ENCODE assay signal across 9 cellular contexts in genomic region chr7:64887756-64888508, GRCh38. TPM values are rescaled to one million over a fixed set of nuclear protein-coding genes. Genes with fewer than 3 reads are reported as not detected.
DNase-seq lines count a peak whose midpoint lies in the region; ATAC-seq and TF ChIP-seq lines count a peak whose summit lies in the region.
"Had no signal": no experiment of that assay in that cellular context is flagged by ENCODE, and none has a peak within 500 bp of the region (broad histone marks: within the 10 kb centered on the region; RNA-seq: fewer than 3 reads in every experiment).

No MANE protein-coding gene starts in this region.

- H3K9me3 ChIP-seq in muscle layer of duodenum (ENCODE audit: control insufficient read depth in 1 of 2, low read length in 2 of 2) (no peaks in the 10 kb centered on the region), thymus (ENCODE audit: control insufficient read depth) (peaks cover 2% of the 10 kb centered on the region)

- H3K4me1 ChIP-seq in muscle layer of duodenum (ENCODE audit: control insufficient read depth in 1 of 2, insufficient read depth in 2 of 2, low read length in 2 of 2) (peaks cover 0 to 34% of the 10 kb centered on the region in 2 donors), thymus (ENCODE audit: control insufficient read depth, insufficient read depth, low read length) (peaks cover 2% of the 10 kb centered on the region)
- H3K4me1 ChIP-seq: BLaER1 treated with 17β-estradiol and CSF1 and Interleukin-3, amounts not matched to agents 10 nM and 100 nM had no signal

- H3K27ac ChIP-seq in muscle layer of duodenum (ENCODE audit: low read length), result no peak overlapping the region
- H3K27ac ChIP-seq in thymus (ENCODE audit: low read depth), result no peak overlapping the region
- H3K27ac ChIP-seq: BLaER1 treated with 17β-estradiol and CSF1 and Interleukin-3, amounts not matched to agents 10 nM and 100 nM had no signal

- H3K27me3 ChIP-seq in muscle layer of duodenum (ENCODE audit: low read depth, low read length) (no peaks in the 10 kb centered on the region), thymus (ENCODE audit: control insufficient read depth, insufficient read depth) (peaks cover 16% of the 10 kb centered on the region)

- peak; percentile 75 for TF ChIP-seq POLR2A in erythroblast (IDR thresholded peaks at IDR 0.05; ENCODE audit: low read length)

- H3K4me3 ChIP-seq in muscle layer of duodenum (ENCODE audit: low read depth in 1 of 2, low read length in 2 of 2), result peak overlapping the region; percentile 57 to 61
- peak overlapping the region; percentile 37 for H3K4me3 ChIP-seq in thymus (ENCODE audit: low read length)
- H3K4me3 ChIP-seq: BLaER1 treated with 17β-estradiol and CSF1 and Interleukin-3, amounts not matched to agents 10 nM and 100 nM had no signal

- DNase-seq in NCI-H82 (lab: John Stamatoyannopoulos, UW) (peak; percentile 4), NCI-H82 treated with DMSO at 0.1 percent for 48 hours (lab: John Stamatoyannopoulos, UW; ENCODE audit: unreplicated experiment) (no peak), erythroblast (lab: John Stamatoyannopoulos, UW) (peak; percentile 86 to 88), HUDEP-2 (lab: John Stamatoyannopoulos, UW; ENCODE audit: unreplicated experiment in 76 of 76) (no peak)
- peak; percentile 60 for DNase-seq in activated CD4-positive, alpha-beta T cell treated with anti-CD3 and anti-CD28 coated beads for 48 hours

- 17% methylated on average over 13 of the region's 13 CpGs for WGBS in thymus

- ATAC-seq in GM21529 (IDR thresholded peaks at IDR 0.05; ENCODE audit: unreplicated experiment), result no peak

- H3K36me3 ChIP-seq in muscle layer of duodenum (ENCODE audit: control insufficient read depth in 1 of 2, insufficient read depth in 2 of 2, low read length in 2 of 2) (no peaks in the 10 kb centered on the region), thymus (ENCODE audit: control insufficient read depth, insufficient read depth) (no peaks in the 10 kb centered on the region)
- H3K36me3 ChIP-seq: BLaER1 treated with 17β-estradiol and CSF1 and Interleukin-3, amounts not matched to agents 10 nM and 100 nM had no signal

RNA-seq across cellular contexts. Expression of gene ZNF273, which starts 15.1 kb away (rescaled TPM):
- polyA plus RNA-seq in thymus, result 6.6 TPM

Comparison
In these comparisons a context has a peak if more than half of its experiments do, and no peak if none do; other contexts are left out.
1. DNase-seq: peak in NCI-H82 (single experiment), activated CD4-positive, alpha-beta T cell treated with anti-CD3 and anti-CD28 coated beads for 48 hours (single experiment) and erythroblast (2 of 2); none in NCI-H82 treated with DMSO at 0.1 percent for 48 hours (single experiment) and HUDEP-2 (0 of 76).